In the genomic region with DNA sequence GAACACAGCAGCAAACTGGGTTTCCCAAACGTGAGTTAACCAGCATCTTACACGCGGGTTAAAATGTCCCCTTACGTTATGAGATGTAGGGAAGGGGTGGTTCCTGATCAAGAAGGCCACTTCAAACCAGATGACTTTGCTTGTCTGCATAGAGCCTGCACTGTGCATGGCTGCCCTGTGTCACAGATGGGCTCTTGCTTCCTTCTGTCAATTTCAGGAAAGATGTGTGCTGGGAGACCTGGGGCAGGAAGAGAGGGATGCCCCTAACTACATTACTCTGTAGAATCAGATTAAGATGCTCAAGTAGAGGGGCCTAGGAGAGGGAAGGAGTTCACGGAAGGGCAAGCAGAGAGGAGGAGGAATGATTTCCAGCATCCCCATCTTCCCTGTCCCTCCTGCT, we compare ENCODE assay signal across 22 cellular contexts.
"Had no signal": no experiment of that assay in that cellular context is flagged by ENCODE, and none has a peak within 500 bp of the region (broad histone marks: within the 10 kb centered on the region; RNA-seq: fewer than 3 reads in every experiment).

No MANE protein-coding gene starts in this region.

- H3K27me3 ChIP-seq: brain microvascular endothelial cell, esophagus muscularis mucosa, right atrium auricular region, suprapubic skin, upper lobe of left lung had no signal

- H3K9me3 Mint-ChIP-seq: activated naive CD8-positive, alpha-beta T cell treated with anti-CD3 and anti-CD28 coated beads, Interleukin-2, amount 10 ng/mL, durations not matched to agents 7 days and 5 days; activated T-helper 1 cell treated with anti-CD3 and anti-CD28 coated beads, Interleukin-12 subunit alpha, Interleukin-12 subunit beta, Interleukin-2, Interleukin-4 antibody, amounts not matched to agents 30 ng/mL and 10 ng/mL and 1 ng/mL, durations not matched to agents 14 hours and 24 hours and 36 hours; natural killer cell treated with Interleukin-12 subunit alpha and Interleukin-12 subunit beta and Interleukin-15 and Interleukin-18, amount 100 ng/mL, for 72 hours; stimulated activated naive CD8-positive, alpha-beta T cell treated with anti-CD3 and anti-CD28 coated beads, Interleukin-15, Interleukin-2, amounts not matched to agents 100 ng/mL and 50 ng/mL, for 24 hours had no signal

- H3K27me3 Mint-ChIP-seq: activated naive CD8-positive, alpha-beta T cell treated with anti-CD3 and anti-CD28 coated beads, Interleukin-2, amount 10 ng/mL, durations not matched to agents 7 days and 5 days; natural killer cell treated with Interleukin-12 subunit alpha and Interleukin-12 subunit beta and Interleukin-15 and Interleukin-18, amount 100 ng/mL, for 72 hours; progenitor cell of endocrine pancreas; stimulated activated naive CD8-positive, alpha-beta T cell treated with anti-CD3 and anti-CD28 coated beads, Interleukin-15, Interleukin-2, amounts not matched to agents 100 ng/mL and 50 ng/mL, for 24 hours had no signal

- DNase-seq: activated CD4-positive, alpha-beta T cell treated with anti-CD3 and anti-CD28 coated beads, Interleukin-2, amount 50 U/mL, for 1 hour; activated CD8-positive, alpha-beta memory T cell treated with anti-CD3 and anti-CD28 coated beads for 24 hours; activated naive CD8-positive, alpha-beta T cell treated with anti-CD3 and anti-CD28 coated beads, Interleukin-2, amount 10 ng/mL, durations not matched to agents 7 days and 5 days; anterior cingulate cortex; brain microvascular endothelial cell; cortex of kidney; effector CD4-positive, alpha-beta T cell; hippocampal formation; left ventricle myocardium superior; mesendoderm; occipital lobe; small intestine; stimulated activated CD4-positive, alpha-beta T cell treated with anti-CD3 and anti-CD28 coated beads, Interleukin-4, amount 100 ng/mL, for 24 hours; upper lobe of left lung had no signal

- H3K27ac Mint-ChIP-seq: activated naive CD8-positive, alpha-beta T cell treated with anti-CD3 and anti-CD28 coated beads, Interleukin-2, amount 10 ng/mL, durations not matched to agents 7 days and 5 days; activated T-helper 1 cell treated with anti-CD3 and anti-CD28 coated beads, Interleukin-12 subunit alpha, Interleukin-12 subunit beta, Interleukin-2, Interleukin-4 antibody, amounts not matched to agents 30 ng/mL and 10 ng/mL and 1 ng/mL, durations not matched to agents 14 hours and 24 hours and 36 hours; progenitor cell of endocrine pancreas; stimulated activated naive CD8-positive, alpha-beta T cell treated with anti-CD3 and anti-CD28 coated beads, Interleukin-15, Interleukin-2, amounts not matched to agents 100 ng/mL and 50 ng/mL, for 24 hours had no signal

- H3K36me3 Mint-ChIP-seq: natural killer cell treated with Interleukin-12 subunit alpha and Interleukin-12 subunit beta and Interleukin-15 and Interleukin-18, amount 100 ng/mL, for 72 hours had no signal

- H3K9me3 ChIP-seq: esophagus muscularis mucosa, right atrium auricular region, suprapubic skin, upper lobe of left lung had no signal

- H3K27ac ChIP-seq: brain microvascular endothelial cell, esophagus muscularis mucosa, right atrium auricular region, suprapubic skin, upper lobe of left lung had no signal

- H3K4me3 Mint-ChIP-seq: activated naive CD8-positive, alpha-beta T cell treated with anti-CD3 and anti-CD28 coated beads, Interleukin-2, amount 10 ng/mL, durations not matched to agents 7 days and 5 days; activated T-helper 1 cell treated with anti-CD3 and anti-CD28 coated beads, Interleukin-12 subunit alpha, Interleukin-12 subunit beta, Interleukin-2, Interleukin-4 antibody, amounts not matched to agents 30 ng/mL and 10 ng/mL and 1 ng/mL, durations not matched to agents 14 hours and 24 hours and 36 hours; natural killer cell treated with Interleukin-12 subunit alpha and Interleukin-12 subunit beta and Interleukin-15 and Interleukin-18, amount 100 ng/mL, for 72 hours; stimulated activated naive CD8-positive, alpha-beta T cell treated with anti-CD3 and anti-CD28 coated beads, Interleukin-15, Interleukin-2, amounts not matched to agents 100 ng/mL and 50 ng/mL, for 24 hours had no signal

- H3K36me3 ChIP-seq: brain microvascular endothelial cell, esophagus muscularis mucosa, right atrium auricular region, suprapubic skin, upper lobe of left lung had no signal

- ATAC-seq: activated CD4-positive, CD25-positive, alpha-beta regulatory T cell treated with anti-CD3 and anti-CD28 coated beads, Interleukin-2, amount 50 U/mL, for 24 hours; left ventricle myocardium superior; natural killer cell treated with Interleukin-12 subunit alpha and Interleukin-12 subunit beta and Interleukin-15 and Interleukin-18, amount 100 ng/mL, for 72 hours had no signal

- H3K4me3 ChIP-seq: esophagus muscularis mucosa, right atrium auricular region, suprapubic skin, upper lobe of left lung had no signal
